In the genomic region with DNA sequence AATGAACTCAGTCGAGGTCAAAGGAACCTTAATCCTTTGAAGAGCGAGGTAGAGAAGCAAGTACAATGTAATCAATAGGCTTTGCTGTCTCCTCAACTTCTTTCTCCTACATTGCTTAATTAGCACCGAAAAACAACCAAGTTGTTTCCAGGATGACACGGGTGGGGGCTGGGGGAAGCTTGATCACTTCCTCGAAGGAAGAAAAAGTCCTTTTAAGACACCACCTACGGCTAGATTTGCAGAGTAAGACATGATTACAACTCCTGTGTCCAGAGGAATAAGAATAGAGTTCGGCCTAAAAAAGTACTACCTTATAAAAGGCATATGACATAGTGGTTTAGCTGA, we compare ENCODE assay signal across 8 cellular contexts. TPM values are rescaled to one million over a fixed set of nuclear protein-coding genes. Genes with fewer than 3 reads are reported as not detected.
DNase-seq lines count a peak whose midpoint lies in the region; ATAC-seq, FAIRE-seq and TF ChIP-seq lines count a peak whose summit lies in the region.

No MANE protein-coding gene starts in this region.

- H3K18ac ChIP-seq in H1 (ENCODE audit: extremely low read depth, low read length): peak overlapping the region; percentile 75; the same call in 1 of the 2 replicates

- no peak for TF ChIP-seq RAD21 in H1 (IDR thresholded peaks at IDR 0.05 in 1 of 2, conservative IDR thresholded peaks at IDR 0.05 in 1 of 2; ENCODE audit: low read depth in 2 of 2, low read length in 2 of 2)

- H3K4me3 Mint-ChIP-seq in naive B cell: peak overlapping the region; percentile 93 to 99 (median 98)

- H3K9me3 Mint-ChIP-seq in naive B cell: no peaks in the 10 kb centered on the region

- no peaks in the 10 kb centered on the region for H3K36me3 ChIP-seq in heart left ventricle
- H3K36me3 ChIP-seq in RWPE2 (ENCODE audit: low read depth): peaks cover 34% of the 10 kb centered on the region
- no peaks in the 10 kb centered on the region for H3K36me3 ChIP-seq in H1 (ENCODE audit: control insufficient read depth in 2 of 4, insufficient read depth in 4 of 4, low read length in 3 of 4)

- 0 out of 2 replicates have a peak overlapping the region, but pooled peaks have one; percentile 33 for H2AFZ ChIP-seq in H1 (ENCODE audit: low read length)

- peak overlapping the region; percentile 6 for H3K14ac ChIP-seq in H1 (ENCODE audit: insufficient read length)

- H3K23me2 ChIP-seq in H1 (ENCODE audit: low read depth, low read length): peaks cover 16% of the 10 kb centered on the region

- peak overlapping the region; percentile 63 for H4K5ac ChIP-seq in H1 (ENCODE audit: insufficient read length, low read depth, low read length)

- H3K36me3 Mint-ChIP-seq in naive B cell: peaks cover 0 to 6% of the 10 kb centered on the region in 2 donors

- TF ChIP-seq EP300 in H1 (IDR thresholded peaks at IDR 0.05; ENCODE audit: borderline replicate concordance in 1 of 2, low read depth in 2 of 2, low read length in 2 of 2): no peak

- TF ChIP-seq CTCF in heart left ventricle (IDR thresholded peaks at IDR 0.05): no peak
- no peak for TF ChIP-seq CTCF in RWPE2 (IDR thresholded peaks at IDR 0.05; ENCODE audit: poor library complexity, severe bottlenecking)
- no peak for TF ChIP-seq CTCF in H1 (IDR thresholded peaks at IDR 0.05; ENCODE audit: control extremely low read depth in 1 of 3, insufficient read depth in 1 of 3, low read depth in 1 of 3, low read length in 3 of 3)

- TF ChIP-seq POLR2A in heart left ventricle (IDR thresholded peaks at IDR 0.05) (no peak), H1 (IDR thresholded peaks at IDR 0.05; ENCODE audit: control extremely low read depth in 1 of 2, low read depth in 2 of 2, low read length in 2 of 2) (no peak)

- no peak overlapping the region; the same call in 1 of the 2 replicates for H2AK5ac ChIP-seq in H1 (ENCODE audit: low read depth, low read length)

- peak overlapping the region; percentile 24 for H3K56ac ChIP-seq in H1 (replicated peaks; ENCODE audit: insufficient read length, low read depth, low read length)

- ATAC-seq in heart left ventricle (no peak), RWPE2 (ENCODE audit: low read depth) (no peak), naive B cell (ENCODE audit: low read depth in 2 of 2) (no peak), HG03469 (IDR thresholded peaks at IDR 0.05; ENCODE audit: unreplicated experiment) (no peak)

- H4K91ac ChIP-seq in H1 (replicated peaks; ENCODE audit: insufficient read length, low read length): no peak overlapping the region

- no peak overlapping the region for H2BK20ac ChIP-seq in H1 (ENCODE audit: low read length)

- no peak for FAIRE-seq in H1 (lab: Jason Lieb, UNC)
- FAIRE-seq in urothelium cell line (lab: Jason Lieb, UNC): no peak

- POLR2A ChIA-PET in H1 (lab: Charles Lee; ENCODE audit: partially characterized antibody): interaction anchor here (0.6 to 2.9 kb wide), 41 partner anchors 11 to 826 kb away, joined by 3 to 31 read pairs (median 6); no protein-coding TSS in a partner anchor

- no peaks in the 10 kb centered on the region for H3K9me3 ChIP-seq in heart left ventricle
- H3K9me3 ChIP-seq in RWPE2 (ENCODE audit: severe bottlenecking): no peaks in the 10 kb centered on the region
- H3K9me3 ChIP-seq in H1 (ENCODE audit: insufficient read depth in 2 of 2, low read depth in 1 of 2, low read length in 1 of 2): no peaks in the 10 kb centered on the region

- H3K4ac ChIP-seq in H1 (replicated peaks; ENCODE audit: insufficient read length, low read depth, low read length): no peak overlapping the region

- DNase-seq in heart left ventricle (peak in 4 of 5 donors; percentile 20 to 37 (median 28)), cardiac septum (ENCODE audit: low spot score) (no peak), RWPE2 (ENCODE audit: low spot score) (no peak), H1 (ENCODE audit: low read depth in 1 of 2, low spot score in 2 of 2) (no peak), naive B cell (peak; percentile 17), urothelium cell line (ENCODE audit: low spot score) (no peak), DMS153 (lab: John Stamatoyannopoulos, UW) (no peak)

- no peaks in the 10 kb centered on the region for H4K20me1 ChIP-seq in H1 (replicated peaks in 1 of 2; ENCODE audit: control insufficient read depth in 1 of 2, insufficient read depth in 2 of 2, low read length in 2 of 2)

- H2BK5ac ChIP-seq in H1 (ENCODE audit: low read depth, low read length): peak overlapping the region; percentile 95

- H3K27me3 Mint-ChIP-seq in naive B cell: no peaks in the 10 kb centered on the region

- no peak overlapping the region for H4K8ac ChIP-seq in H1 (ENCODE audit: extremely low read depth, insufficient read depth, low read length)

- WGBS in heart left ventricle, 4 donors: 0 to 1% (median 1%) methylated on average over 7 of the region's 7 CpGs
- WGBS in H1 (ENCODE audit: extremely low coverage in 1 of 2, insufficient coverage in 1 of 2, insufficient read length in 1 of 2, insufficient replicate concordance in 2 of 2, low coverage in 1 of 2, low lambda C conversion rate in 2 of 2, missing lambda C conversion rate in 1 of 2), 2 experiments: 10% methylated on average over 7 of the region's 7 CpGs; no CpG with 5 or more reads in 1 of the 2 experiments

- intact Hi-C loops in heart left ventricle (cut with DNase I) (loop anchor here (1.0 to 10.0 kb wide), 18 partner anchors 71 to 519 kb away; no protein-coding TSS in a partner anchor), cardiac septum (cut with DNase I) (loop anchor here (2.0 to 5.0 kb wide), 6 partner anchors 71 to 507 kb away; no protein-coding TSS in a partner anchor)

- peaks cover 17 to 20% (median 17%) of the 10 kb centered on the region in 3 donors for H3K4me1 Mint-ChIP-seq in naive B cell

- H3K23ac ChIP-seq in H1 (ENCODE audit: insufficient read length): no peak overlapping the region

- H3K4me2 ChIP-seq in H1 (ENCODE audit: insufficient read depth in 1 of 2, low read depth in 2 of 2, low read length in 2 of 2): peak overlapping the region; percentile 79 to 99

- H3K4me1 ChIP-seq in heart left ventricle (peaks cover 0 to 20% (median 8%) of the 10 kb centered on the region in 12 donors), RWPE2 (ENCODE audit: insufficient read depth, poor library complexity, severe bottlenecking) (peaks cover 4% of the 10 kb centered on the region), H1 (replicated peaks in 1 of 4; ENCODE audit: control insufficient read depth in 3 of 4, insufficient read depth in 4 of 4, low read length in 3 of 4) (no peaks in the 10 kb centered on the region; a peak in 2 of 7 replicates)

- peak overlapping the region; percentile 53 to 99 (median 95) for H3K27ac Mint-ChIP-seq in naive B cell

- H2BK12ac ChIP-seq in H1 (ENCODE audit: low read depth, low read length): peak overlapping the region; percentile 93; the same call in 1 of the 2 replicates

- H3K27me3 ChIP-seq in heart left ventricle: no peaks in the 10 kb centered on the region
- H3K27me3 ChIP-seq in RWPE2 (ENCODE audit: insufficient read depth, poor library complexity, severe bottlenecking): no peaks in the 10 kb centered on the region
- no peaks in the 10 kb centered on the region for H3K27me3 ChIP-seq in H1 (replicated peaks in 1 of 4; ENCODE audit: control insufficient read depth in 3 of 4, extremely low read depth in 1 of 4, insufficient read depth in 3 of 4, low read length in 3 of 4)

- no peaks in the 10 kb centered on the region for H3K79me1 ChIP-seq in H1 (ENCODE audit: low read depth, low read length)

- H2BK15ac ChIP-seq in H1 (ENCODE audit: low read length): no peak overlapping the region; the same call in 1 of the 2 replicates

- H3K4me3 ChIP-seq in heart left ventricle: peak overlapping the region; percentile 60 to 83 (median 75)
- peak overlapping the region; percentile 63 for H3K4me3 ChIP-seq in RWPE2 (ENCODE audit: severe bottlenecking)
- H3K4me3 ChIP-seq in H1 (ENCODE audit: extremely low read depth in 1 of 4, insufficient read depth in 2 of 4, low read depth in 3 of 4, low read length in 4 of 4): peak overlapping the region; percentile 44 to 90 (median 87)

- peak overlapping the region; percentile 95 for H2BK120ac ChIP-seq in H1 (replicated peaks; ENCODE audit: low read depth, low read length)

- peaks cover 0 to 15% of the 10 kb centered on the region in 2 experiments; a peak in 2 of 4 replicates for H3K79me2 ChIP-seq in H1 (ENCODE audit: control insufficient read depth in 1 of 2, insufficient read depth in 2 of 2, low read length in 2 of 2)

- CTCF ChIA-PET in H1 (lab: Charles Lee; ENCODE audit: partially characterized antibody): interaction anchor here (0.6 to 10.3 kb wide), 25 partner anchors 10 to 518 kb away, joined by 3 to 144 read pairs (median 11); no protein-coding TSS in a partner anchor

- H3K9ac ChIP-seq in H1 (replicated peaks in 1 of 4; ENCODE audit: extremely low read depth in 1 of 4, low read depth in 3 of 4, low read length in 3 of 4): peak overlapping the region; percentile 88 to 100 (median 91)

- H3K27ac ChIP-seq in heart left ventricle (peak overlapping the region; percentile 90 to 100 (median 98)), RWPE2 (ENCODE audit: poor library complexity, severe bottlenecking) (peak overlapping the region; percentile 97), H1 (ENCODE audit: low read depth, low read length) (peak overlapping the region; percentile 93)

TF ChIP-seq in H1, 55 proteins besides CTCF, POLR2A, EP300 and RAD21 (continues in another document):
- TF ChIP-seq SIN3A (conservative IDR thresholded peaks at IDR 0.05 in 1 of 2, IDR thresholded peaks at IDR 0.05 in 1 of 2; ENCODE audit: low read depth in 1 of 2, low read length in 2 of 2) (no peak), NANOG (IDR thresholded peaks at IDR 0.05; ENCODE audit: insufficient read depth, low read depth, low read length, poor library complexity, severe bottlenecking) (no peak), TCF12 (IDR thresholded peaks at IDR 0.05; ENCODE audit: low read depth, low read length) (no peak)
- TF ChIP-seq, protein P1, sequence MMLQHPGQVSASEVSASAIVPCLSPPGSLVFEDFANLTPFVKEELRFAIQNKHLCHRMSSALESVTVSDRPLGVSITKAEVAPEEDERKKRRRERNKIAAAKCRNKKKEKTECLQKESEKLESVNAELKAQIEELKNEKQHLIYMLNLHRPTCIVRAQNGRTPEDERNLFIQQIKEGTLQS (IDR thresholded peaks at IDR 0.05; ENCODE audit: insufficient read depth, low read depth, low read length): no peak

RNA-seq across cellular contexts. Expression of a gene that starts 0.8 kb away (rescaled TPM):
- total RNA-seq in heart left ventricle (10 to 100 TPM in 5 of 9 donors, 1 to 10 TPM in 4; 4.3 to 53.6 (median 11.8) TPM), cardiac septum (20.1 TPM)
- polyA plus RNA-seq in heart left ventricle (1 to 10 TPM; 3.3 to 7.2 TPM), H1 (2011; rRNA removed) (1.1 and 2.9 TPM in 2 replicates), naive B cell (ENCODE audit: low read depth in 6 of 6) (100 to 1,000 TPM in 3 of 6 donors, 10 to 100 TPM in 3; 89.2 to 201 (median 112) TPM)
- total RNA-seq in H1 (2021; fragmentation: NEBNext Ultra II Directional; extraction: Animal tissue kit (Norgen Biotek cat#: 25700)): 5.4 and 5.7 TPM in 2 replicates
- polyA plus RNA-seq in H1 (2011; cell fraction: cytosol; rRNA removed): 2.7 TPM
- 1.6 TPM for polyA plus RNA-seq in H1 (2011; cell fraction: nucleus; rRNA removed)
- 3.4 to 7.6 TPM (median 3.7 TPM) in 4 replicates for polyA plus RNA-seq in H1 (2012, experiment 1 of 2)
- polyA plus RNA-seq in H1 (2012, experiment 2 of 2): 0.16 TPM
- 2.4 TPM for polyA plus RNA-seq in H1 (2013, experiment 1 of 2)
- 2.2 TPM for polyA plus RNA-seq in H1 (2013, experiment 2 of 2)
- 12.9 and 17.0 TPM in 2 replicates for polyA minus RNA-seq in H1 (2011; rRNA and poly(A)+ RNA removed)
- 12.3 TPM for polyA minus RNA-seq in H1 (2011; cell fraction: cytosol; rRNA and poly(A)+ RNA removed)
- 29.4 TPM for polyA minus RNA-seq in H1 (2011; cell fraction: nucleus; rRNA and poly(A)+ RNA removed)

Comparison
In these comparisons a context has a peak if more than half of its experiments do, and no peak if none do; other contexts are left out.
1. DNase-seq: peak in heart left ventricle (4 of 5) and naive B cell (single experiment); none in cardiac septum (single experiment), RWPE2 (single experiment), H1 (0 of 2), urothelium cell line (single experiment) and DMS153 (single experiment).
2. Peak in every context shown above with its lines, with median percentiles within 50 percentile points of each other: H3K27ac ChIP-seq and H3K4me3 ChIP-seq.